In genomic region chr11:19711911-19712280, GRCh38 we compare ENCODE assay signal across 8 cellular contexts. TPM values are rescaled to one million over a fixed set of nuclear protein-coding genes. Genes with fewer than 3 reads are reported as not detected.
DNase-seq lines count a peak whose midpoint lies in the region; ATAC-seq and TF ChIP-seq lines count a peak whose summit lies in the region.

No MANE protein-coding gene starts in this region.

- peaks cover 15 to 25% of the 10 kb centered on the region in 2 donors for H3K4me1 Mint-ChIP-seq in natural killer cell treated with Interleukin-12 subunit alpha and Interleukin-12 subunit beta and Interleukin-15 and Interleukin-18, amount 100 ng/mL, for 72 hours (ENCODE audit: low read depth in 2 of 2)

- peak overlapping the region; percentile 82 for H3K4me3 Mint-ChIP-seq in natural killer cell treated with Interleukin-12 subunit alpha and Interleukin-12 subunit beta and Interleukin-15 and Interleukin-18, amount 100 ng/mL, for 72 hours

- peak overlapping the region; percentile 62 to 89 for H3K27ac Mint-ChIP-seq in natural killer cell treated with Interleukin-12 subunit alpha and Interleukin-12 subunit beta and Interleukin-15 and Interleukin-18, amount 100 ng/mL, for 72 hours

- peaks cover 20 to 38% of the 10 kb centered on the region in 2 donors for H3K27me3 Mint-ChIP-seq in natural killer cell treated with Interleukin-12 subunit alpha and Interleukin-12 subunit beta and Interleukin-15 and Interleukin-18, amount 100 ng/mL, for 72 hours

- DNase-seq in AG10803 (ENCODE audit: low read depth) (no peak), epithelial cell of esophagus (ENCODE audit: low read depth) (peak; percentile 33), epidermal melanocyte (ENCODE audit: insufficient read length, low spot score) (no peak), T-helper 9 cell (no peak), EL (no peak)
- DNase-seq in natural killer cell treated with Interleukin-12 subunit alpha and Interleukin-12 subunit beta and Interleukin-15 and Interleukin-18, amount 100 ng/mL, for 72 hours (ENCODE audit: low spot score) = peak; percentile 44

- H3K4me3 ChIP-seq in AG10803 (ENCODE audit: low read length) = peak overlapping the region; percentile 68
- H3K4me3 ChIP-seq in epithelial cell of esophagus (ENCODE audit: low read length) = peak overlapping the region; percentile 56

- H3K9me3 Mint-ChIP-seq in natural killer cell treated with Interleukin-12 subunit alpha and Interleukin-12 subunit beta and Interleukin-15 and Interleukin-18, amount 100 ng/mL, for 72 hours = no peaks in the 10 kb centered on the region

- ATAC-seq in GM21529 (IDR thresholded peaks at IDR 0.05; ENCODE audit: unreplicated experiment) = peak; percentile 23
- peak; percentile 43 for ATAC-seq in SK-N-SH treated with all-trans-retinoic acid at 6 μM for 48 hours
- ATAC-seq in natural killer cell treated with Interleukin-12 subunit alpha and Interleukin-12 subunit beta and Interleukin-15 and Interleukin-18, amount 100 ng/mL, for 72 hours = peak; percentile 3 to 48

- H3K36me3 Mint-ChIP-seq in natural killer cell treated with Interleukin-12 subunit alpha and Interleukin-12 subunit beta and Interleukin-15 and Interleukin-18, amount 100 ng/mL, for 72 hours = no peaks in the 10 kb centered on the region

- TF ChIP-seq CTCF in AG10803 (conservative IDR thresholded peaks at IDR 0.05; ENCODE audit: low read length) = no peak
- TF ChIP-seq CTCF in epithelial cell of esophagus (IDR thresholded peaks at IDR 0.05; ENCODE audit: insufficient read depth, low read depth, low read length, missing control alignments) = no peak

TF ChIP-seq in SK-N-SH treated with all-trans-retinoic acid at 6 μM for 48 hours, 23 proteins besides CTCF, POLR2A, EP300 and RAD21:
- no peak for TF ChIP-seq ESRRG (CRISPR knock-in tag; IDR thresholded peaks at IDR 0.05)
- TF ChIP-seq, protein P1, sequence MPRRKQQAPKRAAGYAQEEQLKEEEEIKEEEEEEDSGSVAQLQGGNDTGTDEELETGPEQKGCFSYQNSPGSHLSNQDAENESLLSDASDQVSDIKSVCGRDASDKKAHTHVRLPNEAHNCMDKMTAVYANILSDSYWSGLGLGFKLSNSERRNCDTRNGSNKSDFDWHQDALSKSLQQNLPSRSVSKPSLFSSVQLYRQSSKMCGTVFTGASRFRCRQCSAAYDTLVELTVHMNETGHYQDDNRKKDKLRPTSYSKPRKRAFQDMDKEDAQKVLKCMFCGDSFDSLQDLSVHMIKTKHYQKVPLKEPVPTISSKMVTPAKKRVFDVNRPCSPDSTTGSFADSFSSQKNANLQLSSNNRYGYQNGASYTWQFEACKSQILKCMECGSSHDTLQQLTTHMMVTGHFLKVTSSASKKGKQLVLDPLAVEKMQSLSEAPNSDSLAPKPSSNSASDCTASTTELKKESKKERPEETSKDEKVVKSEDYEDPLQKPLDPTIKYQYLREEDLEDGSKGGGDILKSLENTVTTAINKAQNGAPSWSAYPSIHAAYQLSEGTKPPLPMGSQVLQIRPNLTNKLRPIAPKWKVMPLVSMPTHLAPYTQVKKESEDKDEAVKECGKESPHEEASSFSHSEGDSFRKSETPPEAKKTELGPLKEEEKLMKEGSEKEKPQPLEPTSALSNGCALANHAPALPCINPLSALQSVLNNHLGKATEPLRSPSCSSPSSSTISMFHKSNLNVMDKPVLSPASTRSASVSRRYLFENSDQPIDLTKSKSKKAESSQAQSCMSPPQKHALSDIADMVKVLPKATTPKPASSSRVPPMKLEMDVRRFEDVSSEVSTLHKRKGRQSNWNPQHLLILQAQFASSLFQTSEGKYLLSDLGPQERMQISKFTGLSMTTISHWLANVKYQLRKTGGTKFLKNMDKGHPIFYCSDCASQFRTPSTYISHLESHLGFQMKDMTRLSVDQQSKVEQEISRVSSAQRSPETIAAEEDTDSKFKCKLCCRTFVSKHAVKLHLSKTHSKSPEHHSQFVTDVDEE (CRISPR knock-in tag; IDR thresholded peaks at IDR 0.05) = 0 out of 2 replicates have a peak, but pooled peaks have one; percentile 11
- no peak for TF ChIP-seq ZNF565 (CRISPR knock-in tag; conservative IDR thresholded peaks at IDR 0.05; ENCODE audit: low read depth)
- no peak for TF ChIP-seq TOX (CRISPR knock-in tag; IDR thresholded peaks at IDR 0.05; ENCODE audit: borderline replicate concordance)
- TF ChIP-seq BACH2 (CRISPR knock-in tag; IDR thresholded peaks at IDR 0.05; ENCODE audit: borderline replicate concordance) = no peak

RNA-seq across cellular contexts. Expression of gene NAV2, which starts 0.7 kb away (rescaled TPM):
- under 1 TPM; 0.31 to 0.67 TPM for total RNA-seq in natural killer cell treated with Interleukin-12 subunit alpha and Interleukin-12 subunit beta and Interleukin-15 and Interleukin-18, amount 100 ng/mL, for 72 hours

Comparison
In these comparisons a context has a peak if more than half of its experiments do, and no peak if none do; other contexts are left out.
1. DNase-seq: peak in epithelial cell of esophagus (single experiment) and natural killer cell treated with Interleukin-12 subunit alpha and Interleukin-12 subunit beta and Interleukin-15 and Interleukin-18, amount 100 ng/mL, for 72 hours (single experiment); none in AG10803 (single experiment), epidermal melanocyte (single experiment), T-helper 9 cell (single experiment) and EL (single experiment).
2. Peak in every context shown above with its lines, with median percentiles within 50 percentile points of each other: ATAC-seq.